25 cellular contexts compared by ENCODE assay signal in the genomic region with DNA sequence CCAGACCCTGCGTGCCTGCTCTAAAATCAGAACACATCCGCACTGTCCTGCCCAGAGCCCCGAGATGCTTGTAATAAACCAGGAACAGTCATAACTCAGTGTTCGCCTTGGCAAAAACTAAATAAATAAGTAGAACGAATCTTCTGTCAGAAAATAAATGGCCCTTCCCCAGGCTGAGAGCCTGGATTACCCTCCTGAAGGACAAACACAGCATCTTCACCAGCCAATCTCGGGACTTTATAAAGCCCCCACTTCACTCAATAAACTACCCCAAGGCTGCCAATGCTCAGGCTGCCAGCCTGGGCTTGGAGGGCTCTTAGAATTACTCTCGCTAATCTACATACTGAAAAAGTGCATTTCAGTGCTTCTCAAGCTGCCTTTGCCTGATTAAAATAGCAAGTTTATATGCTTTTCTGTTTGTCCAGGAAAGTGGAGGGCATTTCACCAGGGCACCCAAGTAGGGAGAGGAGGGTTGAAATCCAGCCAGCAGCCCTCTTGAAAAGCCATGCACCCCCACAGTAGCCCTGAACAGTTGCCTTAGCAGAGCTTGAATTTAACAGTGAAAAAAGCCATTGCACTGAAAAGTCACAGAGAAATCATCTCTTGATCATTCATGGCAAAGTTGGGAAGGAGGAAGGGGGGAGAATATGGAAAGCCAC.
"Had no signal": no experiment of that assay in that cellular context is flagged by ENCODE, and none has a peak within 500 bp of the region (broad histone marks: within the 10 kb centered on the region; RNA-seq: fewer than 3 reads in every experiment).

No MANE protein-coding gene starts in this region.

- ATAC-seq: activated T-cell treated with anti-CD3 and anti-CD28 coated beads, Interleukin-2, amount 50 U/mL, for 72 hours; effector memory CD8-positive, alpha-beta T cell; foreskin keratinocyte; gastrocnemius medialis had no signal

- H3K27me3 Mint-ChIP-seq: activated CD4-positive, alpha-beta memory T cell treated with anti-CD3 and anti-CD28 coated beads, Interleukin-2, amount 10 ng/mL, durations not matched to agents 7 days and 5 days; activated CD4-positive, alpha-beta T cell treated with anti-CD3 and anti-CD28 coated beads, Interleukin-2, amount 10 ng/mL, durations not matched to agents 7 days and 5 days; activated naive CD8-positive, alpha-beta T cell; activated T-cell treated with anti-CD3 and anti-CD28 coated beads, Interleukin-2, amount 50 U/mL, for 24 hours; effector memory CD8-positive, alpha-beta T cell had no signal

- DNase-seq: activated CD4-positive, alpha-beta memory T cell treated with anti-CD3 and anti-CD28 coated beads, Interleukin-2, amount 10 ng/mL, durations not matched to agents 7 days and 5 days; activated CD4-positive, alpha-beta T cell treated with anti-CD3 and anti-CD28 coated beads for 4 hours; activated CD4-positive, alpha-beta T cell treated with anti-CD3 and anti-CD28 coated beads, Interleukin-2, amount 10 ng/mL, durations not matched to agents 7 days and 5 days; activated CD4-positive, alpha-beta T cell treated with anti-CD3 and anti-CD28 coated beads, Interleukin-2, amount 50 U/mL, for 4 hours; activated CD4-positive, CD25-positive, alpha-beta regulatory T cell; activated CD4-positive, CD25-positive, alpha-beta regulatory T cell treated with anti-CD3 and anti-CD28 coated beads, Interleukin-2, amount 50 U/mL, for 72 hours; activated CD8-positive, alpha-beta memory T cell treated with anti-CD3 and anti-CD28 coated beads, Interleukin-2, amount 50 U/mL, for 48 hours; activated gamma-delta T cell; activated naive CD4-positive, alpha-beta T cell; activated naive CD4-positive, alpha-beta T cell treated with anti-CD3 and anti-CD28 coated beads, Interleukin-2, amount 50 U/mL, for 16 hours; activated T-cell treated with anti-CD3 and anti-CD28 coated beads for 4 hours; activated T-cell treated with anti-CD3 and anti-CD28 coated beads, Interleukin-2, amount 50 U/mL, for 24 hours; activated T-cell treated with anti-CD3 and anti-CD28 coated beads, Interleukin-2, amount 50 U/mL, for 72 hours; amniotic stem cell; brain microvascular endothelial cell; cortex of kidney; dermis blood vessel endothelial cell; effector CD4-positive, alpha-beta T cell; effector memory CD8-positive, alpha-beta T cell; erythroblast; foreskin keratinocyte; gastrocnemius medialis; T-helper 2 cell had no signal

- H3K4me3 Mint-ChIP-seq: activated CD4-positive, alpha-beta memory T cell treated with anti-CD3 and anti-CD28 coated beads, Interleukin-2, amount 10 ng/mL, durations not matched to agents 7 days and 5 days; activated CD4-positive, alpha-beta T cell treated with anti-CD3 and anti-CD28 coated beads, Interleukin-2, amount 10 ng/mL, durations not matched to agents 7 days and 5 days; activated naive CD8-positive, alpha-beta T cell; activated T-cell treated with anti-CD3 and anti-CD28 coated beads, Interleukin-2, amount 50 U/mL, for 24 hours; activated T-cell treated with anti-CD3 and anti-CD28 coated beads, Interleukin-2, amount 50 U/mL, for 72 hours; effector memory CD8-positive, alpha-beta T cell had no signal

- H3K27ac Mint-ChIP-seq: activated CD4-positive, alpha-beta memory T cell treated with anti-CD3 and anti-CD28 coated beads, Interleukin-2, amount 10 ng/mL, durations not matched to agents 7 days and 5 days; activated CD4-positive, alpha-beta T cell treated with anti-CD3 and anti-CD28 coated beads, Interleukin-2, amount 10 ng/mL, durations not matched to agents 7 days and 5 days; activated naive CD8-positive, alpha-beta T cell; activated T-cell treated with anti-CD3 and anti-CD28 coated beads, Interleukin-2, amount 50 U/mL, for 24 hours; activated T-cell treated with anti-CD3 and anti-CD28 coated beads, Interleukin-2, amount 50 U/mL, for 72 hours; effector memory CD8-positive, alpha-beta T cell had no signal

- H3K27ac ChIP-seq: brain microvascular endothelial cell, esophagus muscularis mucosa, foreskin keratinocyte, gastrocnemius medialis had no signal

- H3K36me3 Mint-ChIP-seq: activated naive CD8-positive, alpha-beta T cell had no signal

- H3K4me1 Mint-ChIP-seq: activated CD4-positive, alpha-beta memory T cell treated with anti-CD3 and anti-CD28 coated beads, Interleukin-2, amount 10 ng/mL, durations not matched to agents 7 days and 5 days; activated CD4-positive, alpha-beta T cell treated with anti-CD3 and anti-CD28 coated beads, Interleukin-2, amount 10 ng/mL, durations not matched to agents 7 days and 5 days had no signal
